Comparison of ENCODE assay signal across 11 cellular contexts in genomic region chr6:135087403-135087802, GRCh38. TPM values are rescaled to one million over a fixed set of nuclear protein-coding genes. Genes with fewer than 3 reads are reported as not detected.
DNase-seq lines count a peak whose midpoint lies in the region; ATAC-seq, FAIRE-seq and TF ChIP-seq lines count a peak whose summit lies in the region.
"Had no signal": no experiment of that assay in that cellular context is flagged by ENCODE, and none has a peak within 500 bp of the region (broad histone marks: within the 10 kb centered on the region; RNA-seq: fewer than 3 reads in every experiment).

No MANE protein-coding gene starts in this region.

- no peak for FAIRE-seq in urothelium cell line (lab: Jason Lieb, UNC)

- peak; percentile 51 for DNase-seq in activated naive CD4-positive, alpha-beta T cell treated with anti-CD3 and anti-CD28 coated beads, Interleukin-2, amount 10 ng/mL, durations not matched to agents 7 days and 5 days
- no peak for DNase-seq in activated naive CD4-positive, alpha-beta T cell treated with Interleukin-2 at 50 U/mL for 16 hours
- no peak for DNase-seq in LNCaP clone FGC (ENCODE audit: low read depth)
- DNase-seq in activated naive CD4-positive, alpha-beta T cell treated with anti-CD3 and anti-CD28 coated beads, Interleukin-2, amount 50 U/mL, for 72 hours (ENCODE audit: low spot score in 2 of 2): peak in 1 of 2 donors; percentile 20
- DNase-seq in stimulated activated naive CD8-positive, alpha-beta T cell treated with anti-CD3 and anti-CD28 coated beads, Interleukin-15, amount 100 ng/mL, for 72 hours: peak; percentile 37 to 42
- DNase-seq in H4 (ENCODE audit: low spot score): no peak
- DNase-seq in type B pancreatic cell (ENCODE audit: extremely low spot score, unreplicated experiment): no peak
- DNase-seq in urothelium cell line (ENCODE audit: low spot score): no peak
- DNase-seq: foreskin melanocyte had no signal

- peaks cover 7% of the 10 kb centered on the region for H3K36me3 Mint-ChIP-seq in activated naive CD4-positive, alpha-beta T cell treated with anti-CD3 and anti-CD28 coated beads, Interleukin-2, amount 10 ng/mL, durations not matched to agents 7 days and 5 days
- H3K36me3 Mint-ChIP-seq in activated naive CD4-positive, alpha-beta T cell treated with anti-CD3 and anti-CD28 coated beads, Interleukin-2, amount 50 U/mL, for 72 hours: peaks cover 5 to 14% of the 10 kb centered on the region in 2 donors
- H3K36me3 Mint-ChIP-seq in type B pancreatic cell: no peaks in the 10 kb centered on the region

- CTCF ChIA-PET in activated naive CD4-positive, alpha-beta T cell treated with anti-CD3 and anti-CD28 coated beads, Interleukin-2, amount 10 ng/mL, durations not matched to agents 7 days and 5 days (lab: Charles Lee): interaction anchor here (0.9 to 3.6 kb wide), 16 partner anchors 13 to 352 kb away, joined by 3 to 24 read pairs (median 6); partner anchors contain the start of genes HBS1L and MYB

- peak in 1 of 2 donors; percentile 0 for ATAC-seq in activated naive CD4-positive, alpha-beta T cell treated with anti-CD3 and anti-CD28 coated beads, Interleukin-2, amount 50 U/mL, for 72 hours
- peak; percentile 36 for ATAC-seq in stimulated activated naive CD8-positive, alpha-beta T cell treated with anti-CD3 and anti-CD28 coated beads, Interleukin-15, amount 100 ng/mL, for 72 hours
- ATAC-seq: Right ventricle myocardium inferior had no signal

- H3K4me3 Mint-ChIP-seq in activated naive CD4-positive, alpha-beta T cell treated with anti-CD3 and anti-CD28 coated beads, Interleukin-2, amount 10 ng/mL, durations not matched to agents 7 days and 5 days: peak overlapping the region; percentile 53
- peak overlapping the region; percentile 61 to 78 for H3K4me3 Mint-ChIP-seq in stimulated activated naive CD8-positive, alpha-beta T cell treated with anti-CD3 and anti-CD28 coated beads, Interleukin-15, amount 100 ng/mL, for 72 hours
- no peak overlapping the region for H3K4me3 Mint-ChIP-seq in type B pancreatic cell
- H3K4me3 Mint-ChIP-seq: nephron had no signal

- H3K9me3 Mint-ChIP-seq in activated naive CD4-positive, alpha-beta T cell treated with anti-CD3 and anti-CD28 coated beads, Interleukin-2, amount 10 ng/mL, durations not matched to agents 7 days and 5 days: peaks cover 4% of the 10 kb centered on the region
- H3K9me3 Mint-ChIP-seq in activated naive CD4-positive, alpha-beta T cell treated with anti-CD3 and anti-CD28 coated beads, Interleukin-2, amount 50 U/mL, for 72 hours: peaks cover 0 to 3% of the 10 kb centered on the region in 2 donors
- peaks cover 1 to 6% of the 10 kb centered on the region in 2 donors for H3K9me3 Mint-ChIP-seq in stimulated activated naive CD8-positive, alpha-beta T cell treated with anti-CD3 and anti-CD28 coated beads, Interleukin-15, amount 100 ng/mL, for 72 hours
- H3K9me3 Mint-ChIP-seq in type B pancreatic cell: peaks cover 4% of the 10 kb centered on the region

- H3K27ac Mint-ChIP-seq in activated naive CD4-positive, alpha-beta T cell treated with anti-CD3 and anti-CD28 coated beads, Interleukin-2, amount 10 ng/mL, durations not matched to agents 7 days and 5 days: peak overlapping the region; percentile 94
- peak overlapping the region; percentile 92 to 95 for H3K27ac Mint-ChIP-seq in activated naive CD4-positive, alpha-beta T cell treated with anti-CD3 and anti-CD28 coated beads, Interleukin-2, amount 50 U/mL, for 72 hours
- peak overlapping the region; percentile 93 for H3K27ac Mint-ChIP-seq in stimulated activated naive CD8-positive, alpha-beta T cell treated with anti-CD3 and anti-CD28 coated beads, Interleukin-15, amount 100 ng/mL, for 72 hours
- H3K27ac Mint-ChIP-seq in type B pancreatic cell: no peak overlapping the region
- H3K27ac Mint-ChIP-seq: nephron had no signal

- no peaks in the 10 kb centered on the region for H3K27me3 Mint-ChIP-seq in activated naive CD4-positive, alpha-beta T cell treated with anti-CD3 and anti-CD28 coated beads, Interleukin-2, amount 10 ng/mL, durations not matched to agents 7 days and 5 days
- H3K27me3 Mint-ChIP-seq in stimulated activated naive CD8-positive, alpha-beta T cell treated with anti-CD3 and anti-CD28 coated beads, Interleukin-15, amount 100 ng/mL, for 72 hours: no peaks in the 10 kb centered on the region
- peaks cover 10% of the 10 kb centered on the region for H3K27me3 Mint-ChIP-seq in type B pancreatic cell

- TF ChIP-seq CTCF in LNCaP clone FGC (IDR thresholded peaks at IDR 0.05; ENCODE audit: control insufficient read depth, extremely low read depth, insufficient read depth): 0 out of 2 replicates have a peak, but pooled peaks have one; percentile 12
- TF ChIP-seq CTCF in type B pancreatic cell (conservative IDR thresholded peaks at IDR 0.05): no peak

- H3K4me1 Mint-ChIP-seq in activated naive CD4-positive, alpha-beta T cell treated with anti-CD3 and anti-CD28 coated beads, Interleukin-2, amount 10 ng/mL, durations not matched to agents 7 days and 5 days: peaks cover 67% of the 10 kb centered on the region
- H3K4me1 Mint-ChIP-seq in stimulated activated naive CD8-positive, alpha-beta T cell treated with anti-CD3 and anti-CD28 coated beads, Interleukin-15, amount 100 ng/mL, for 72 hours: peaks cover 82% of the 10 kb centered on the region
- no peaks in the 10 kb centered on the region for H3K4me1 Mint-ChIP-seq in type B pancreatic cell (ENCODE audit: unreplicated experiment)
- H3K4me1 Mint-ChIP-seq: nephron had no signal

- no peak overlapping the region for H3K4me3 ChIP-seq in LNCaP clone FGC (ENCODE audit: low read depth, low read length)

RNA-seq across cellular contexts. Expression of gene HBS1L, which starts 32.8 kb away (rescaled TPM):
- 100 to 1,000 TPM; 147 to 234 TPM for total RNA-seq in activated naive CD4-positive, alpha-beta T cell treated with anti-CD3 and anti-CD28 coated beads, Interleukin-2, amount 50 U/mL, for 72 hours
- 45.2 and 65.6 TPM in 2 replicates for total RNA-seq in H4 (2014; rRNA removed; shearing (Covaris generic))
- 55.8 and 71.0 TPM in 2 replicates for total RNA-seq in type B pancreatic cell (ENCODE audit: low replicate concordance)

Comparison
In these comparisons a context has a peak if more than half of its experiments do, and no peak if none do; other contexts are left out.
1. DNase-seq: peak in activated naive CD4-positive, alpha-beta T cell treated with anti-CD3 and anti-CD28 coated beads, Interleukin-2, amount 10 ng/mL, durations not matched to agents 7 days and 5 days (single experiment) and stimulated activated naive CD8-positive, alpha-beta T cell treated with anti-CD3 and anti-CD28 coated beads, Interleukin-15, amount 100 ng/mL, for 72 hours (2 of 2); none in activated naive CD4-positive, alpha-beta T cell treated with Interleukin-2 at 50 U/mL for 16 hours (single experiment), LNCaP clone FGC (single experiment), H4 (single experiment), type B pancreatic cell (single experiment) and urothelium cell line (single experiment).